Comparison of ENCODE assay signal across 10 cellular contexts in the genomic region with DNA sequence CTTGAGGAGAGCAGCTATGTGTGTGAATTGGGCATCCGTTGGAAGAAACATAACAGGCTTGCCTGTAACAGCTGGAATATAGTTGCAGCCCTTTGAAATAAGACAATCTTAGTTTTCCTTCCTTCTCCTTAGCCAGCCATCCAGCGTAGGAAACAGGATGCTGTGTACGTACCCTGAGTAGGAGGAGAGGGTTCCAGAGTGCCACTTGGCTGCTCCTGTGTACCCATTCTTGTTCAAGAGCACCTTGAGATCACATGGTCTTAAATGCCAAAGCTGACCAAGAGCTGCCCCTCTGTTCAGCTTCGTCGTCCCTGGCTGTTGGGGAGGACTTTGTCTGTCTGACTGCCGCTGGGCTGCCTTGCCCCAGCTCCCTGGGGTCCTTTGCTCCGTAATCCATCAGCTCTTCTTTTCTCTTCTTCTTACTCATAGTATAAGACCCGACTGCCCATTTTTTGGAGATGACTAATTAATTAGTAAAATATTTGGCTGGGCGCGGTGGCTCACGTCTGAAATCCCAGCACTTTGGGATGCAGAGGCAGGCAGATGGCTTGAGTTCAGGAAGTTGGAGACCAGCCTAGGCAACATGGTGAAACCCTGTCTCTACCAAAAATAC. TPM values are rescaled to one million over a fixed set of nuclear protein-coding genes. Genes with fewer than 3 reads are reported as not detected.
A peak's percentile ranks its signal among the peaks of the same experiment; 100 is the strongest.
DNase-seq lines count a peak whose midpoint lies in the region; ATAC-seq, FAIRE-seq and TF ChIP-seq lines count a peak whose summit lies in the region.
"Had no signal": no experiment of that assay in that cellular context is flagged by ENCODE, and none has a peak within 500 bp of the region (broad histone marks: within the 10 kb centered on the region; RNA-seq: fewer than 3 reads in every experiment).

No MANE protein-coding gene starts in this region.

- in situ Hi-C loops in brain microvascular endothelial cell (cut with HindIII; ENCODE audit: low pct_ligation_motif_present, low sequenced_read_pairs), result no loop called here

- TF ChIP-seq CTCF in HCT116 (IDR thresholded peaks at IDR 0.05 in 2 of 3, conservative IDR thresholded peaks at IDR 0.05 in 1 of 3; ENCODE audit: borderline replicate concordance in 1 of 3, insufficient read depth in 1 of 3, low read depth in 2 of 3, low read length in 2 of 3) (no peak), brain microvascular endothelial cell (IDR thresholded peaks at IDR 0.05; ENCODE audit: low read depth, low read length, missing control alignments) (no peak), vagina (IDR thresholded peaks at IDR 0.05) (no peak)

- H3K27me3 Mint-ChIP-seq in naive thymus-derived CD8-positive, alpha-beta T cell, result no peaks in the 10 kb centered on the region
- H3K27me3 Mint-ChIP-seq in CD4-positive, alpha-beta memory T cell, result no peaks in the 10 kb centered on the region
- H3K27me3 Mint-ChIP-seq: activated naive CD4-positive, alpha-beta T cell treated with anti-CD3 and anti-CD28 coated beads, Interleukin-2, amount 50 U/mL, for 24 hours had no signal

- H3K9me3 ChIP-seq in HCT116 (ENCODE audit: control insufficient read depth in 1 of 2, insufficient read depth in 1 of 2, low read depth in 1 of 2, low read length in 2 of 2) (no peaks in the 10 kb centered on the region), vagina (no peaks in the 10 kb centered on the region), small intestine (ENCODE audit: control insufficient read depth, low read depth) (no peaks in the 10 kb centered on the region)
- H3K9me3 ChIP-seq in CD4-positive, alpha-beta memory T cell (ENCODE audit: control insufficient read depth in 1 of 2, low read length in 2 of 2), result no peaks in the 10 kb centered on the region

- no peak for TF ChIP-seq RAD21 in HCT116 (IDR thresholded peaks at IDR 0.05; ENCODE audit: low read depth)

- H3K9ac ChIP-seq in HCT116 (ENCODE audit: low read length), result no peak overlapping the region

- TF ChIP-seq POLR2A in HCT116 (IDR thresholded peaks at IDR 0.05; ENCODE audit: borderline replicate concordance, extremely low read depth, insufficient read depth, insufficient read length) (no peak), vagina (IDR thresholded peaks at IDR 0.05) (no peak)

- FAIRE-seq in small intestine (lab: Jason Lieb, UNC), result no peak

- RAD21 ChIA-PET in HCT116 (lab: Charles Lee; ENCODE audit: low non-redundant PET in 1 of 2, low total read pairs in 2 of 2, uncharacterized antibody in 2 of 2, unreplicated experiment in 2 of 2), result no interaction called here

- H3K4me1 Mint-ChIP-seq in naive thymus-derived CD8-positive, alpha-beta T cell, result peaks cover 48 to 92% (median 89%) of the 10 kb centered on the region in 4 donors
- peaks cover 58 to 91% (median 70%) of the 10 kb centered on the region in 4 donors for H3K4me1 Mint-ChIP-seq in CD4-positive, alpha-beta memory T cell

- H3K4me3 ChIP-seq in HCT116 (replicated peaks in 1 of 2; ENCODE audit: low read depth in 1 of 2, low read length in 2 of 2) (no peak overlapping the region), brain microvascular endothelial cell (ENCODE audit: low read depth, low read length) (no peak overlapping the region), vagina (no peak overlapping the region), small intestine (ENCODE audit: low read depth in 1 of 2, low read length in 2 of 2) (no peak overlapping the region)
- H3K4me3 ChIP-seq in CD4-positive, alpha-beta memory T cell (ENCODE audit: low read length in 2 of 2), result no peak overlapping the region

- ATAC-seq in HCT116 (peak; percentile 46; the same call in 1 of the 2 replicates), HG02981 (IDR thresholded peaks at IDR 0.05; ENCODE audit: unreplicated experiment) (no peak)
- ATAC-seq in naive thymus-derived CD8-positive, alpha-beta T cell, result no peak

- no peaks in the 10 kb centered on the region for H3K9me3 Mint-ChIP-seq in naive thymus-derived CD8-positive, alpha-beta T cell
- H3K9me3 Mint-ChIP-seq in CD4-positive, alpha-beta memory T cell, result no peaks in the 10 kb centered on the region
- H3K9me3 Mint-ChIP-seq: activated naive CD4-positive, alpha-beta T cell treated with anti-CD3 and anti-CD28 coated beads, Interleukin-2, amount 50 U/mL, for 24 hours had no signal

- H3K4me3 Mint-ChIP-seq in naive thymus-derived CD8-positive, alpha-beta T cell, result peak overlapping the region in 3 of 10 donors; percentile 18 to 83 (median 58)
- H3K4me3 Mint-ChIP-seq in CD4-positive, alpha-beta memory T cell, result peak overlapping the region in 1 of 8 donors; percentile 17
- H3K4me3 Mint-ChIP-seq: activated naive CD4-positive, alpha-beta T cell treated with anti-CD3 and anti-CD28 coated beads, Interleukin-2, amount 50 U/mL, for 24 hours had no signal

- H3K36me3 ChIP-seq in HCT116 (ENCODE audit: control insufficient read depth in 1 of 2, insufficient read depth in 2 of 2, low read length in 2 of 2) (no peaks in the 10 kb centered on the region), brain microvascular endothelial cell (replicated peaks) (no peaks in the 10 kb centered on the region), vagina (no peaks in the 10 kb centered on the region), small intestine (ENCODE audit: control insufficient read depth in 2 of 2, insufficient read depth in 2 of 2, low read length in 2 of 2) (peaks cover 2 to 5% of the 10 kb centered on the region in 2 donors)
- no peaks in the 10 kb centered on the region for H3K36me3 ChIP-seq in CD4-positive, alpha-beta memory T cell (ENCODE audit: insufficient read depth, low read length)

- no TSS peak for BruUV-seq in HCT116 (replicated peaks; lab: Mats Ljungman, UMichigan)

- H3K27ac Mint-ChIP-seq in naive thymus-derived CD8-positive, alpha-beta T cell, result peak overlapping the region in 6 of 10 donors; percentile 1 to 84 (median 64)
- peak overlapping the region in 3 of 7 donors; percentile 5 to 30 (median 9) for H3K27ac Mint-ChIP-seq in CD4-positive, alpha-beta memory T cell

- no peaks in the 10 kb centered on the region for H3K27me3 ChIP-seq in HCT116 (ENCODE audit: insufficient read depth, low read length)
- no peaks in the 10 kb centered on the region for H3K27me3 ChIP-seq in brain microvascular endothelial cell (replicated peaks)
- H3K27me3 ChIP-seq in vagina, result no peaks in the 10 kb centered on the region
- no peaks in the 10 kb centered on the region for H3K27me3 ChIP-seq in CD4-positive, alpha-beta memory T cell (ENCODE audit: insufficient read depth, low read length)
- no peaks in the 10 kb centered on the region for H3K27me3 ChIP-seq in small intestine (ENCODE audit: control insufficient read depth in 2 of 2, insufficient read depth in 2 of 2, low read length in 2 of 2)

- H3K4me1 ChIP-seq in HCT116 (ENCODE audit: control insufficient read depth in 1 of 2, insufficient read depth in 2 of 2, low read length in 2 of 2) (peaks cover 29 to 72% of the 10 kb centered on the region in 2 experiments), vagina (peaks cover 83% of the 10 kb centered on the region), small intestine (ENCODE audit: control insufficient read depth in 2 of 2, insufficient read depth in 1 of 2, low read depth in 1 of 2, low read length in 1 of 2) (peaks cover 10 to 17% of the 10 kb centered on the region in 2 donors)
- H3K4me1 ChIP-seq in CD4-positive, alpha-beta memory T cell (ENCODE audit: insufficient read depth, low read length), result peaks cover 66% of the 10 kb centered on the region

- H2AFZ ChIP-seq in HCT116 (ENCODE audit: low read depth, low read length, poor library complexity, severe bottlenecking), result no peak overlapping the region

- POLR2A ChIA-PET in HCT116 (lab: Charles Lee), result interaction anchor here (1.2 kb wide), 1 partner anchor 345 kb away, joined by 3 read pairs; no protein-coding TSS in a partner anchor
- POLR2A ChIA-PET in naive thymus-derived CD8-positive, alpha-beta T cell (lab: Charles Lee), result interaction anchor here (1.4 kb wide), 1 partner anchor 83 kb away, joined by 4 read pairs; no protein-coding TSS in a partner anchor
- POLR2A ChIA-PET in CD4-positive, alpha-beta memory T cell (lab: Charles Lee; ENCODE audit: partially characterized antibody), result no interaction called here

- peaks cover 95% of the 10 kb centered on the region for H3K79me2 ChIP-seq in HCT116 (ENCODE audit: insufficient read depth, low read length)

- DNase-seq in AG08396 (ENCODE audit: low spot score) (peak; percentile 57), HCT116 (ENCODE audit: low read depth, low spot score) (no peak), brain microvascular endothelial cell (peak; percentile 56), vagina (ENCODE audit: extremely low spot score in 2 of 2) (no peak), small intestine (no peak)
- no peak for DNase-seq in naive thymus-derived CD8-positive, alpha-beta T cell
- no peak for DNase-seq in CD4-positive, alpha-beta memory T cell
- DNase-seq: NCI-H1048 had no signal

- H4K20me1 ChIP-seq in HCT116 (ENCODE audit: insufficient read depth), result peaks cover 4% of the 10 kb centered on the region; the same call in 1 of the 2 replicates

- peaks cover 0 to 12% (median 2%) of the 10 kb centered on the region in 3 donors for H3K36me3 Mint-ChIP-seq in naive thymus-derived CD8-positive, alpha-beta T cell
- peaks cover 3 to 10% of the 10 kb centered on the region in 2 donors for H3K36me3 Mint-ChIP-seq in CD4-positive, alpha-beta memory T cell

- CTCF ChIA-PET in HCT116 (lab: Charles Lee), result no interaction called here
- CTCF ChIA-PET in CD4-positive, alpha-beta memory T cell (lab: Charles Lee; ENCODE audit: partially characterized antibody), result no interaction called here

- peak overlapping the region; percentile 26 for H3K4me2 ChIP-seq in HCT116 (ENCODE audit: low read length)

- H3K27ac ChIP-seq in HCT116 (ENCODE audit: low read depth, low read length), result no peak overlapping the region
- no peak overlapping the region for H3K27ac ChIP-seq in brain microvascular endothelial cell
- no peak overlapping the region for H3K27ac ChIP-seq in vagina
- H3K27ac ChIP-seq in CD4-positive, alpha-beta memory T cell (ENCODE audit: low read depth, low read length), result no peak overlapping the region
- H3K27ac ChIP-seq in small intestine (ENCODE audit: low read depth in 1 of 2, low read length in 1 of 2), result peak overlapping the region in 1 of 2 donors; percentile 81

- 75 to 80% (median 80%) methylated on average over 11 of the region's 11 CpGs for WGBS in small intestine, 3 donors

- intact Hi-C loops in HCT116 (cut with micrococcal nuclease), result no loop called here
- intact Hi-C loops in vagina (cut with DNase I), result no loop called here
- intact Hi-C loops in CD4-positive, alpha-beta memory T cell (cut with micrococcal nuclease), result no loop called here

- no peaks in the 10 kb centered on the region for H3K9me2 ChIP-seq in HCT116 (ENCODE audit: insufficient read depth)

TF ChIP-seq in HCT116, 20 proteins besides CTCF, POLR2A, EP300 and RAD21 (continues in another document):
- no peak for TF ChIP-seq SIN3A (IDR thresholded peaks at IDR 0.05; ENCODE audit: low read depth)

RNA-seq across cellular contexts. Expression of a gene that starts 49.0 kb away (rescaled TPM):
- total RNA-seq in HCT116 (2021; ENCODE audit: unreplicated experiment), result 47.9 TPM
- polyA plus RNA-seq in HCT116 (2012), result 21.4 and 26.4 TPM in 2 replicates
- 10 to 100 TPM; 47.1 to 53.0 TPM for total RNA-seq in naive thymus-derived CD8-positive, alpha-beta T cell
- 1 to 10 TPM; 2.5 to 5.8 (median 5.0) TPM for polyA plus RNA-seq in naive thymus-derived CD8-positive, alpha-beta T cell
- total RNA-seq in vagina, result 57.2 TPM
- 10 to 100 TPM; 43.0 to 43.4 TPM for total RNA-seq in CD4-positive, alpha-beta memory T cell
- 1 to 10 TPM in 1 of 2 donors, under 1 TPM in 1; 0.50 to 7.4 TPM for polyA plus RNA-seq in CD4-positive, alpha-beta memory T cell
- 10 to 100 TPM in 2 of 3 donors, 1 to 10 TPM in 1; 6.5 to 12.7 (median 10.3) TPM for polyA plus RNA-seq in small intestine

Comparison
In these comparisons a context has a peak if more than half of its experiments do, and no peak if none do; other contexts are left out.
1. DNase-seq: peak in AG08396 (single experiment) and brain microvascular endothelial cell (single experiment); none in HCT116 (single experiment), naive thymus-derived CD8-positive, alpha-beta T cell (0 of 10), vagina (0 of 2), CD4-positive, alpha-beta memory T cell (0 of 5) and small intestine (single experiment).